21 cellular contexts compared by ENCODE assay signal in the genomic region with DNA sequence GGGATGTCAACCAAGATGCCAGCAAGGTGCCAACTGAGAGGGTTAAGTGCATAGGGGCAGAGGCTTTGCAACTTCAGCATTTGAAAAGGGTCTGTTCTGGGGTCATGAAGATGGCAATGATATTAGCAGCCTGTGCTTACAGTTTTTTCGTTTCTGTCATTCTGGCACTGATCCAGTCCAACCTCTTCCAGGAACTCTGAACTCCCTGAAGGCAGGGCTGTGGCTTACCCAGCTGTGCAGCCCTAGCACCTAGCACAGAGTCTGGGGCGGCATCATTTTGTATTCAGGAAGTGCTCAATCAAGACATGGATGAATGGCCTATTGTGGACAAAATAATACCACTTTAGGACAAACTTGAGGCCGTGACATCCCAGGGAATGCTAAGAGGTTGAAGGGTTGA. TPM values are rescaled to one million over a fixed set of nuclear protein-coding genes. Genes with fewer than 3 reads are reported as not detected.
DNase-seq lines count a peak whose midpoint lies in the region; ATAC-seq, FAIRE-seq and TF ChIP-seq lines count a peak whose summit lies in the region.
"Had no signal": no experiment of that assay in that cellular context is flagged by ENCODE, and none has a peak within 500 bp of the region (broad histone marks: within the 10 kb centered on the region; RNA-seq: fewer than 3 reads in every experiment).

No MANE protein-coding gene starts in this region.

- no peaks in the 10 kb centered on the region for H3K36me3 ChIP-seq in small intestine (ENCODE audit: control insufficient read depth in 2 of 2, insufficient read depth in 2 of 2, low read length in 2 of 2)
- H3K36me3 ChIP-seq: SJSA1 had no signal

- H3K4me3 Mint-ChIP-seq in activated naive CD8-positive, alpha-beta T cell treated with anti-CD3 and anti-CD28 coated beads, Interleukin-2, amount 10 ng/mL, durations not matched to agents 7 days and 5 days: no peak overlapping the region
- no peak overlapping the region for H3K4me3 Mint-ChIP-seq in activated naive CD8-positive, alpha-beta T cell treated with anti-CD3 and anti-CD28 coated beads for 36 hours
- H3K4me3 Mint-ChIP-seq in glutamatergic neuron (ENCODE audit: unreplicated experiment): peak overlapping the region; percentile 3
- H3K4me3 Mint-ChIP-seq: H9 had no signal

- no peaks in the 10 kb centered on the region for H3K9me3 ChIP-seq in small intestine (ENCODE audit: control insufficient read depth, low read depth)
- H3K9me3 ChIP-seq: SJSA1 had no signal

- DNase-seq in activated naive CD8-positive, alpha-beta T cell treated with anti-CD3 and anti-CD28 coated beads, Interleukin-2, amount 10 ng/mL, durations not matched to agents 7 days and 5 days: no peak
- no peak for DNase-seq in activated naive CD8-positive, alpha-beta T cell treated with anti-CD3 and anti-CD28 coated beads for 36 hours
- peak; percentile 43 for DNase-seq in RPMI7951 (ENCODE audit: low read depth)
- DNase-seq in glutamatergic neuron: no peak
- DNase-seq in small intestine: no peak
- no peak for DNase-seq in HCEC 1CT
- DNase-seq: DMS79, GM23248, H9, KG1, MV-4-11, NCI-H1105 treated with DMSO at 0.1 percent for 48 hours, NCI-H2029 treated with DMSO at 0.1 percent for 48 hours, NCI-H524 treated with DMSO at 0.1 percent for 48 hours had no signal

- FAIRE-seq in small intestine (lab: Jason Lieb, UNC): no peak
- FAIRE-seq: A204.1, D721Med, GM12878 had no signal

- POLR2A ChIA-PET in activated naive CD8-positive, alpha-beta T cell treated with anti-CD3 and anti-CD28 coated beads, Interleukin-2, amount 10 ng/mL, durations not matched to agents 7 days and 5 days (lab: Charles Lee): no interaction called here

- peak overlapping the region; percentile 58 for H3K27ac Mint-ChIP-seq in activated naive CD8-positive, alpha-beta T cell treated with anti-CD3 and anti-CD28 coated beads, Interleukin-2, amount 10 ng/mL, durations not matched to agents 7 days and 5 days
- H3K27ac Mint-ChIP-seq in activated naive CD8-positive, alpha-beta T cell treated with anti-CD3 and anti-CD28 coated beads for 36 hours: no peak overlapping the region
- H3K27ac Mint-ChIP-seq in glutamatergic neuron (ENCODE audit: unreplicated experiment): no peak overlapping the region
- H3K27ac Mint-ChIP-seq: H9 had no signal

- no peak overlapping the region for H3K4me3 ChIP-seq in small intestine (ENCODE audit: low read depth in 1 of 2, low read length in 2 of 2)
- H3K4me3 ChIP-seq: GM12878, GM23248, SJSA1 had no signal

- peaks cover 2% of the 10 kb centered on the region for H3K4me1 Mint-ChIP-seq in activated naive CD8-positive, alpha-beta T cell treated with anti-CD3 and anti-CD28 coated beads, Interleukin-2, amount 10 ng/mL, durations not matched to agents 7 days and 5 days
- H3K4me1 Mint-ChIP-seq in activated naive CD8-positive, alpha-beta T cell treated with anti-CD3 and anti-CD28 coated beads for 36 hours: no peaks in the 10 kb centered on the region
- H3K4me1 Mint-ChIP-seq in glutamatergic neuron (ENCODE audit: low read depth, unreplicated experiment): peaks cover 2% of the 10 kb centered on the region

- no peak for TF ChIP-seq CTCF in glutamatergic neuron (IDR thresholded peaks at IDR 0.05; ENCODE audit: partially characterized antibody, unreplicated experiment)

- H3K4me1 ChIP-seq in small intestine (ENCODE audit: control insufficient read depth in 2 of 2, insufficient read depth in 1 of 2, low read depth in 1 of 2, low read length in 1 of 2): no peaks in the 10 kb centered on the region

- H3K36me3 Mint-ChIP-seq in activated naive CD8-positive, alpha-beta T cell treated with anti-CD3 and anti-CD28 coated beads, Interleukin-2, amount 10 ng/mL, durations not matched to agents 7 days and 5 days: no peaks in the 10 kb centered on the region
- H3K36me3 Mint-ChIP-seq in activated naive CD8-positive, alpha-beta T cell treated with anti-CD3 and anti-CD28 coated beads for 36 hours: no peaks in the 10 kb centered on the region
- H3K36me3 Mint-ChIP-seq in glutamatergic neuron (ENCODE audit: unreplicated experiment): no peaks in the 10 kb centered on the region

- no peaks in the 10 kb centered on the region for H3K27me3 ChIP-seq in small intestine (ENCODE audit: control insufficient read depth in 2 of 2, insufficient read depth in 2 of 2, low read length in 2 of 2)
- H3K27me3 ChIP-seq: SJSA1 had no signal

- WGBS in small intestine, 3 donors: 59 to 75% (median 66%) methylated on average over 3 of the region's 3 CpGs

- H3K27me3 Mint-ChIP-seq in activated naive CD8-positive, alpha-beta T cell treated with anti-CD3 and anti-CD28 coated beads, Interleukin-2, amount 10 ng/mL, durations not matched to agents 7 days and 5 days: peaks cover 3% of the 10 kb centered on the region
- H3K27me3 Mint-ChIP-seq in activated naive CD8-positive, alpha-beta T cell treated with anti-CD3 and anti-CD28 coated beads for 36 hours: no peaks in the 10 kb centered on the region
- H3K27me3 Mint-ChIP-seq in glutamatergic neuron (ENCODE audit: unreplicated experiment): no peaks in the 10 kb centered on the region

- no peak for ATAC-seq in activated naive CD8-positive, alpha-beta T cell treated with anti-CD3 and anti-CD28 coated beads, Interleukin-2, amount 10 ng/mL, durations not matched to agents 7 days and 5 days (ENCODE audit: low read depth)
- ATAC-seq in GM21526 (IDR thresholded peaks at IDR 0.05; ENCODE audit: low FRiP score, unreplicated experiment): no peak
- ATAC-seq: GM12878, Panc1, Right ventricle myocardium inferior had no signal

- no peaks in the 10 kb centered on the region for H3K9me3 Mint-ChIP-seq in activated naive CD8-positive, alpha-beta T cell treated with anti-CD3 and anti-CD28 coated beads, Interleukin-2, amount 10 ng/mL, durations not matched to agents 7 days and 5 days
- no peaks in the 10 kb centered on the region for H3K9me3 Mint-ChIP-seq in activated naive CD8-positive, alpha-beta T cell treated with anti-CD3 and anti-CD28 coated beads for 36 hours
- no peaks in the 10 kb centered on the region for H3K9me3 Mint-ChIP-seq in glutamatergic neuron (ENCODE audit: unreplicated experiment)
- H3K9me3 Mint-ChIP-seq: H9 had no signal

- no peak overlapping the region for H3K27ac ChIP-seq in small intestine (ENCODE audit: low read depth in 1 of 2, low read length in 1 of 2)
- H3K27ac ChIP-seq: GM23248, SJSA1 had no signal

RNA-seq across cellular contexts. Expression of gene HES1, which starts 51.6 kb away (rescaled TPM):
- total RNA-seq in activated naive CD8-positive, alpha-beta T cell treated with anti-CD3 and anti-CD28 coated beads, Interleukin-2, amount 10 ng/mL, durations not matched to agents 7 days and 5 days: not detected
- total RNA-seq in activated naive CD8-positive, alpha-beta T cell treated with anti-CD3 and anti-CD28 coated beads for 36 hours: under 1 TPM in 1 of 2 experiments, not detected in 1; 0.14 TPM
- total RNA-seq in RPMI7951 (2014; rRNA removed; shearing (Covaris generic)): 38.2 and 52.5 TPM in 2 replicates
- total RNA-seq in glutamatergic neuron (ENCODE audit: unreplicated experiment): 0.34 TPM
- 10 to 100 TPM; 12.3 to 38.1 (median 17.0) TPM for polyA plus RNA-seq in small intestine

Comparison
In these comparisons a context has a peak if more than half of its experiments do, and no peak if none do; other contexts are left out.
1. RNA of gene HES1, which starts 51.6 kb away (total RNA-seq): 38.2 to 52.5 TPM in RPMI7951; 0.34 TPM in glutamatergic neuron (single experiment), 0.14 TPM in activated naive CD8-positive, alpha-beta T cell treated with anti-CD3 and anti-CD28 coated beads for 36 hours and not detected in activated naive CD8-positive, alpha-beta T cell treated with anti-CD3 and anti-CD28 coated beads, Interleukin-2, amount 10 ng/mL, durations not matched to agents 7 days and 5 days; every median in the first group is over 10 times any median in the second.